Comparison of ENCODE assay signal across 8 cellular contexts in genomic region chr5:172179032-172179989, GRCh38. TPM values are rescaled to one million over a fixed set of nuclear protein-coding genes. Genes with fewer than 3 reads are reported as not detected.
DNase-seq lines count a peak whose midpoint lies in the region; ATAC-seq and TF ChIP-seq lines count a peak whose summit lies in the region.

No MANE protein-coding gene starts in this region.

- no peaks in the 10 kb centered on the region for H3K9me3 ChIP-seq in DND-41 (ENCODE audit: insufficient read depth, low read length, severe bottlenecking)
- no peaks in the 10 kb centered on the region for H3K9me3 ChIP-seq in left ventricle myocardium inferior (replicated peaks)
- H3K9me3 ChIP-seq in prostate gland = no peaks in the 10 kb centered on the region

- H3K9ac ChIP-seq in DND-41 (ENCODE audit: low read depth, low read length) = no peak overlapping the region

- no peak for TF ChIP-seq POLR2A in prostate gland (IDR thresholded peaks at IDR 0.05)

- H3K79me2 ChIP-seq in DND-41 (ENCODE audit: insufficient read depth, low read length) = peaks cover 67% of the 10 kb centered on the region

- H3K36me3 ChIP-seq in DND-41 (ENCODE audit: insufficient read depth, low read length) = 0 out of 2 replicates have a peak, but pooled peaks cover 2% of the 10 kb centered on the region
- no peaks in the 10 kb centered on the region for H3K36me3 ChIP-seq in left ventricle myocardium inferior
- no peaks in the 10 kb centered on the region for H3K36me3 ChIP-seq in prostate gland

- H3K4me3 ChIP-seq in DND-41 (ENCODE audit: low read depth in 1 of 2, low read length in 2 of 2) (no peak overlapping the region), left ventricle myocardium inferior (peak overlapping the region; percentile 17), prostate gland (no peak overlapping the region)

- H3K4me2 ChIP-seq in DND-41 (ENCODE audit: insufficient read depth, low read length) = no peak overlapping the region

- ATAC-seq in DND-41 (ENCODE audit: insufficient read depth, low read depth) (no peak), GM21717 (IDR thresholded peaks at IDR 0.05; ENCODE audit: unreplicated experiment) (peak; percentile 24)

- H3K27me3 ChIP-seq in DND-41 (ENCODE audit: insufficient read depth, low read length, poor library complexity) = no peaks in the 10 kb centered on the region
- H3K27me3 ChIP-seq in left ventricle myocardium inferior (ENCODE audit: low read depth) = no peaks in the 10 kb centered on the region
- H3K27me3 ChIP-seq in prostate gland (replicated peaks; ENCODE audit: insufficient read depth) = no peaks in the 10 kb centered on the region

- 59% methylated on average over 16 of the region's 17 CpGs for WGBS in prostate gland

- peaks cover 8% of the 10 kb centered on the region for H4K20me1 ChIP-seq in DND-41 (ENCODE audit: insufficient read depth, low read length)

- no peak overlapping the region for H2AFZ ChIP-seq in DND-41 (ENCODE audit: low read depth, low read length)

- H3K4me1 ChIP-seq in DND-41 (ENCODE audit: insufficient read depth, low read length) (peaks cover 25% of the 10 kb centered on the region), left ventricle myocardium inferior (peaks cover 63% of the 10 kb centered on the region), prostate gland (replicated peaks) (no peaks in the 10 kb centered on the region)

- TF ChIP-seq CTCF in DND-41 (IDR thresholded peaks at IDR 0.05; ENCODE audit: borderline replicate concordance, extremely low read depth, low read length, poor library complexity, severe bottlenecking) (no peak), left ventricle myocardium inferior (IDR thresholded peaks at IDR 0.05; ENCODE audit: borderline replicate concordance) (no peak), prostate gland (IDR thresholded peaks at IDR 0.05) (no peak)

- intact Hi-C loops in left ventricle myocardium inferior (cut with micrococcal nuclease) = no loop called here
- intact Hi-C loops in prostate gland (cut with DNase I) = no loop called here

- H3K27ac ChIP-seq in DND-41 (ENCODE audit: low read length) (no peak overlapping the region), left ventricle myocardium inferior (replicated peaks) (peak overlapping the region; percentile 79), prostate gland (no peak overlapping the region)

- DNase-seq in DND-41 (peak; percentile 58), NOMO-1 (lab: John Stamatoyannopoulos, UW; ENCODE audit: unreplicated experiment in 2 of 2) (peak; percentile 83 to 84), left ventricle myocardium inferior (no peak), NCI-H748 treated with DMSO at 0.1 percent for 48 hours (lab: John Stamatoyannopoulos, UW) (no peak), prostate gland (ENCODE audit: low spot score) (no peak)
- peak; percentile 83 for DNase-seq in activated effector memory CD4-positive, alpha-beta T cell treated with anti-CD3 and anti-CD28 coated beads, Interleukin-2, amount 50 U/mL, for 16 hours
- peak; percentile 28 for DNase-seq in stimulated activated CD4-positive, alpha-beta T cell treated with anti-CD3 and anti-CD28 coated beads, Interleukin-4, amount 100 ng/mL, for 1 hour

RNA-seq across cellular contexts. Expression of gene STK10, which starts 8.7 kb away (rescaled TPM):
- total RNA-seq in left ventricle myocardium inferior (5.3 TPM), prostate gland (10 to 100 TPM in 1 of 2 donors, 1 to 10 TPM in 1; 4.6 to 73.3 TPM)

RNA-seq across cellular contexts. Expression of gene EFCAB9, which starts 14.7 kb away (rescaled TPM):
- total RNA-seq in left ventricle myocardium inferior = not detected
- not detected for total RNA-seq in prostate gland

Comparison
In these comparisons a context has a peak if more than half of its experiments do, and no peak if none do; other contexts are left out.
1. DNase-seq: peak in DND-41 (single experiment), NOMO-1 (2 of 2), activated effector memory CD4-positive, alpha-beta T cell treated with anti-CD3 and anti-CD28 coated beads, Interleukin-2, amount 50 U/mL, for 16 hours (single experiment) and stimulated activated CD4-positive, alpha-beta T cell treated with anti-CD3 and anti-CD28 coated beads, Interleukin-4, amount 100 ng/mL, for 1 hour (single experiment); none in left ventricle myocardium inferior (single experiment), NCI-H748 treated with DMSO at 0.1 percent for 48 hours (single experiment) and prostate gland (single experiment).